Comparison of ENCODE assay signal across 26 cellular contexts in the genomic region with DNA sequence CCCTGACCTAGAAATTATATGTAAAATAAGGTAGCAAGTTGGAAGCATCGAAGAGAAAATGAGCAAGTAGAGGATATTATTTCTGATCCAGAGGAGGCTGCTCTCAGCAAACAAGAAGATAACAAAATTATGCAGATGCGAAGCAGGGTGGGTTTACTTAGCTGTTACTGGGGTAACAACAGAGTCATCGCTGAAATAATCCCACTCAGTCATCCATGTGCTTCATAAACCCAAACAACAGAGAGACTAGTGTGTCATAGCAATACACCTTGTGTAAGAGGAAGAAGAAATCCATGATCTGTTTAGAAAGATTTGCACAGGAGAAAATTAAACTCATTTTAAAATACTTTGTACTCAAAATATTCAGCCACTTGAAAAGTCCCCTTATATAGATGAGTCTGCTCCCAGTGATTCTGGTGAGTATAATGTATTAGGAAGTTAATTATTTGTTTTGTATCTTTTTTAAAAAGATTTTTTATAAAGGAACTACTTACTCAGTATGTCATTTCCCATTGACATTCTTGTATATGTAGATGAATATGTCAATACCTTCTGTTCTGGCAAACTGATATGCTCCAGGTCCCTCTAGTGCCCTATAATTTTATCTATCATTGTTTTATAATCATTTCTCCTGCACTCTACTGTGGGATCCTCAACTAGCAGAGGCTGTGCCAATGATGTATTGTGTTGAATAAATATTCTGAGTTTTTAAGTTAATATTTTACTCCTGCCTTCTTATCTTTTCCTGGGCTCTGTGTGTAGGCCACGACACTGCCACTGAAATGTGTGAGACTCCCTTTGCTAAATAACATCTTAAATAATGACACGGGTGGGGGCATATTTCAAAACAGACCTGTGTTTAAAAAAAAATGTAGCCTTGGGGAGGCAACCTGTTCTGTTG. TPM values are rescaled to one million over a fixed set of nuclear protein-coding genes. Genes with fewer than 3 reads are reported as not detected.
DNase-seq lines count a peak whose midpoint lies in the region; ATAC-seq, FAIRE-seq and TF ChIP-seq lines count a peak whose summit lies in the region.
"Had no signal": no experiment of that assay in that cellular context is flagged by ENCODE, and none has a peak within 500 bp of the region (broad histone marks: within the 10 kb centered on the region; RNA-seq: fewer than 3 reads in every experiment).

No MANE protein-coding gene starts in this region.

- H3K4me1 ChIP-seq in foreskin keratinocyte = no peaks in the 10 kb centered on the region
- H3K4me1 ChIP-seq in pancreas = peaks cover 0 to 12% (median 9%) of the 10 kb centered on the region in 3 donors
- no peaks in the 10 kb centered on the region for H3K4me1 ChIP-seq in mesenchymal stem cell (ENCODE audit: control insufficient read depth, insufficient read depth, low read depth, low read length)
- H3K4me1 ChIP-seq: neural progenitor cell, prostate gland, SJCRH30, upper lobe of left lung had no signal

- H3K27me3 Mint-ChIP-seq in activated T-cell treated with anti-CD3 and anti-CD28 coated beads, Interleukin-2, amount 50 U/mL, for 72 hours (ENCODE audit: low read depth) = no peaks in the 10 kb centered on the region
- H3K27me3 Mint-ChIP-seq in T-cell = no peaks in the 10 kb centered on the region

- no peaks in the 10 kb centered on the region for H3K36me3 Mint-ChIP-seq in activated T-cell treated with anti-CD3 and anti-CD28 coated beads, Interleukin-2, amount 50 U/mL, for 72 hours (ENCODE audit: insufficient read depth in 2 of 2)
- H3K36me3 Mint-ChIP-seq in T-cell = no peaks in the 10 kb centered on the region
- H3K36me3 Mint-ChIP-seq: neural progenitor cell had no signal

- H3K14ac ChIP-seq in mesenchymal stem cell (ENCODE audit: low read length in 2 of 2) = no peak overlapping the region

- TF ChIP-seq CTCF in foreskin keratinocyte (conservative IDR thresholded peaks at IDR 0.05) (peak; percentile 13), pancreas (IDR thresholded peaks at IDR 0.05) (no peak)

- ATAC-seq in activated T-cell treated with anti-CD3 and anti-CD28 coated beads, Interleukin-2, amount 50 U/mL, for 72 hours (replicated peaks in 1 of 2) = peak; percentile 32 to 44
- peak; percentile 65 to 79 (median 78) for ATAC-seq in T-cell (replicated peaks in 1 of 4)
- no peak for ATAC-seq in foreskin keratinocyte
- peak; percentile 84 to 98 (median 92) for ATAC-seq in pancreas
- ATAC-seq: heart left ventricle had no signal

- H3K9me3 ChIP-seq in pancreas (no peaks in the 10 kb centered on the region), mesenchymal stem cell (ENCODE audit: control insufficient read depth, low read length) (no peaks in the 10 kb centered on the region)
- H3K9me3 ChIP-seq: BLaER1 treated with 17β-estradiol and CSF1 and Interleukin-3, amounts not matched to agents 10 nM and 100 nM; heart left ventricle; prostate gland; SJCRH30; upper lobe of left lung had no signal

- FAIRE-seq in pancreas (lab: Jason Lieb, UNC) (peak; percentile 23), urothelium cell line (lab: Jason Lieb, UNC) (no peak)
- FAIRE-seq: A204.1, astrocyte, endometrium had no signal

- H2BK120ac ChIP-seq in mesenchymal stem cell (ENCODE audit: low read depth, low read length) = no peak overlapping the region

- no peak for DNase-seq in activated T-cell treated with anti-CD3 and anti-CD28 coated beads, Interleukin-2, amount 50 U/mL, for 72 hours
- no peak for DNase-seq in activated T-cell treated with anti-CD3 and anti-CD28 coated beads, Interleukin-2, amount 50 U/mL, for 1 hour
- DNase-seq in T-cell (no peak), foreskin keratinocyte (no peak), pancreas (peak in 1 of 6 donors; percentile 8), NCI-H187 (lab: John Stamatoyannopoulos, UW) (no peak), mesenchymal stem cell (no peak), urothelium cell line (ENCODE audit: low spot score) (no peak)
- DNase-seq: activated CD4-positive, CD25-positive, alpha-beta regulatory T cell treated with anti-CD3 and anti-CD28 coated beads, Interleukin-2, amount 50 U/mL, for 72 hours; activated gamma-delta T cell treated with Interleukin-2 at 50 U/mL for 16 hours; heart left ventricle; mesendoderm; MM.1S; NCI-H1436 treated with DMSO at 0.1 percent for 48 hours; NCI-H2171 treated with DMSO at 0.1 percent for 48 hours; NCI-H774; PC-9; SJCRH30; stimulated activated CD4-positive, alpha-beta T cell treated with anti-CD3 and anti-CD28 coated beads, Interleukin-2, amount 100 ng/mL, for 24 hours; upper lobe of left lung had no signal

- no peak overlapping the region for H3K4me3 ChIP-seq in pancreas
- H3K4me3 ChIP-seq in mesenchymal stem cell (ENCODE audit: insufficient read depth in 1 of 2, low read depth in 1 of 2, low read length in 2 of 2) = no peak overlapping the region
- H3K4me3 ChIP-seq: BLaER1 treated with 17β-estradiol and CSF1 and Interleukin-3, amounts not matched to agents 10 nM and 100 nM; heart left ventricle; neural progenitor cell; PC-9; prostate gland; SJCRH30; upper lobe of left lung had no signal

- WGBS in pancreas, 2 donors = 45 to 50% methylated on average over 5 of the region's 5 CpGs
- 100% methylated on average over 5 of the region's 5 CpGs for WGBS in mesenchymal stem cell

- no peak overlapping the region for H2BK15ac ChIP-seq in mesenchymal stem cell (ENCODE audit: low read depth, poor library complexity, severe bottlenecking)

- H4K8ac ChIP-seq in mesenchymal stem cell (ENCODE audit: low read length) = no peak overlapping the region

- H3K27ac Mint-ChIP-seq in activated T-cell treated with anti-CD3 and anti-CD28 coated beads, Interleukin-2, amount 50 U/mL, for 72 hours = no peak overlapping the region
- H3K27ac Mint-ChIP-seq in T-cell = peak overlapping the region; percentile 79 to 82
- H3K27ac Mint-ChIP-seq: neural progenitor cell had no signal

- no peak overlapping the region for H2BK12ac ChIP-seq in mesenchymal stem cell (ENCODE audit: low read length in 2 of 2)

- H3K4me1 Mint-ChIP-seq in activated T-cell treated with anti-CD3 and anti-CD28 coated beads, Interleukin-2, amount 50 U/mL, for 72 hours (ENCODE audit: low read depth) = peaks cover 29% of the 10 kb centered on the region
- H3K4me1 Mint-ChIP-seq in T-cell = peaks cover 16 to 24% (median 17%) of the 10 kb centered on the region in 3 donors
- H3K4me1 Mint-ChIP-seq: neural progenitor cell had no signal

- no peaks in the 10 kb centered on the region for H3K9me3 Mint-ChIP-seq in activated T-cell treated with anti-CD3 and anti-CD28 coated beads, Interleukin-2, amount 50 U/mL, for 72 hours
- no peaks in the 10 kb centered on the region for H3K9me3 Mint-ChIP-seq in T-cell
- H3K9me3 Mint-ChIP-seq: neural progenitor cell had no signal

- no peak overlapping the region for H4K91ac ChIP-seq in mesenchymal stem cell (ENCODE audit: low read length)

- H3K27me3 ChIP-seq in foreskin keratinocyte = no peaks in the 10 kb centered on the region
- no peaks in the 10 kb centered on the region for H3K27me3 ChIP-seq in pancreas
- no peaks in the 10 kb centered on the region for H3K27me3 ChIP-seq in mesenchymal stem cell (ENCODE audit: control insufficient read depth in 1 of 2, insufficient read depth in 1 of 2, low read length in 2 of 2)
- H3K27me3 ChIP-seq: BLaER1 treated with 17β-estradiol and CSF1 and Interleukin-3, amounts not matched to agents 10 nM and 100 nM; heart left ventricle; neural progenitor cell; SJCRH30; upper lobe of left lung had no signal

- no peak overlapping the region for H2AK5ac ChIP-seq in mesenchymal stem cell (ENCODE audit: low read length, severe bottlenecking)

- H3K18ac ChIP-seq in mesenchymal stem cell (ENCODE audit: low read depth in 1 of 2, low read length in 2 of 2) = no peak overlapping the region

- H3K4me3 Mint-ChIP-seq in activated T-cell treated with anti-CD3 and anti-CD28 coated beads, Interleukin-2, amount 50 U/mL, for 72 hours = no peak overlapping the region
- H3K4me3 Mint-ChIP-seq in T-cell = no peak overlapping the region
- H3K4me3 Mint-ChIP-seq: neural progenitor cell had no signal

- POLR2A ChIA-PET in T-cell (lab: Charles Lee) = interaction anchor here in 1 of 2 donors (0.6 kb wide), 1 partner anchor 175 kb away, joined by 3 read pairs; no protein-coding TSS in a partner anchor

- CTCF ChIA-PET in T-cell (lab: Charles Lee) = interaction anchor here in 1 of 2 donors (1.6 kb wide), 1 partner anchor 261 kb away, joined by 7 read pairs; no protein-coding TSS in a partner anchor

- no peak overlapping the region for H3K27ac ChIP-seq in foreskin keratinocyte
- H3K27ac ChIP-seq in pancreas = no peak overlapping the region
- no peak overlapping the region for H3K27ac ChIP-seq in mesenchymal stem cell (ENCODE audit: low read length, poor library complexity, severe bottlenecking)
- H3K27ac ChIP-seq: BLaER1 treated with 17β-estradiol and CSF1 and Interleukin-3, amounts not matched to agents 10 nM and 100 nM; heart left ventricle; neural progenitor cell; PC-9; prostate gland; SJCRH30; upper lobe of left lung had no signal

- no peak overlapping the region for H3K23ac ChIP-seq in mesenchymal stem cell (ENCODE audit: low read length in 2 of 2)

- H2BK5ac ChIP-seq in mesenchymal stem cell (ENCODE audit: low read depth, low read length, poor library complexity, severe bottlenecking) = no peak overlapping the region

- H3K79me1 ChIP-seq in mesenchymal stem cell (replicated peaks; ENCODE audit: low read length, poor library complexity, severe bottlenecking) = no peaks in the 10 kb centered on the region

- no peak overlapping the region for H3K4me2 ChIP-seq in mesenchymal stem cell (ENCODE audit: low read length, poor library complexity, severe bottlenecking)
- H3K4me2 ChIP-seq: neural progenitor cell, PC-9 had no signal

- H3K36me3 ChIP-seq in pancreas (no peaks in the 10 kb centered on the region), mesenchymal stem cell (ENCODE audit: control insufficient read depth in 1 of 2, insufficient read depth in 2 of 2, low read depth in 1 of 2, low read length in 2 of 2) (no peaks in the 10 kb centered on the region)
- H3K36me3 ChIP-seq: BLaER1 treated with 17β-estradiol and CSF1 and Interleukin-3, amounts not matched to agents 10 nM and 100 nM; heart left ventricle; neural progenitor cell; prostate gland; SJCRH30; upper lobe of left lung had no signal

- no peak overlapping the region for H3K9ac ChIP-seq in mesenchymal stem cell (ENCODE audit: low read length)
- H3K9ac ChIP-seq: BLaER1 treated with 17β-estradiol and CSF1 and Interleukin-3, amounts not matched to agents 10 nM and 100 nM; neural progenitor cell had no signal

- H3K4ac ChIP-seq in mesenchymal stem cell (ENCODE audit: low read depth in 1 of 2, low read length in 2 of 2) = no peak overlapping the region

- H2AFZ ChIP-seq in mesenchymal stem cell (ENCODE audit: low read depth, low read length) = no peak overlapping the region
- H2AFZ ChIP-seq: neural progenitor cell, PC-9 had no signal

- intact Hi-C loops in pancreas (cut with DNase I) = loop anchor here in 1 of 3 donors (10.0 kb wide), 1 partner anchor 259 kb away; no protein-coding TSS in a partner anchor

RNA-seq across cellular contexts. Expression of gene HIVEP2, which starts 8.6 kb away (rescaled TPM):
- 10 to 100 TPM; 25.8 to 30.8 TPM for total RNA-seq in activated T-cell treated with anti-CD3 and anti-CD28 coated beads, Interleukin-2, amount 50 U/mL, for 72 hours
- total RNA-seq in T-cell = 10 to 100 TPM; 71.4 to 81.4 (median 75.2) TPM
- total RNA-seq in foreskin keratinocyte = 19.5 and 19.8 TPM in 2 replicates
- 2.1 and 2.5 TPM in 2 replicates for polyA plus RNA-seq in foreskin keratinocyte
- 10 to 100 TPM in 3 of 6 donors, 1 to 10 TPM in 3; 7.5 to 14.0 (median 9.8) TPM for total RNA-seq in pancreas
- polyA plus RNA-seq in pancreas = 1 to 10 TPM; 3.8 to 5.1 TPM
- polyA plus RNA-seq in mesenchymal stem cell (2013, experiment 1 of 2) = 8.5 TPM
- polyA plus RNA-seq in mesenchymal stem cell (2013, experiment 2 of 2) = 8.1 TPM
